Comparison of ENCODE assay signal across 22 cellular contexts in the genomic region with DNA sequence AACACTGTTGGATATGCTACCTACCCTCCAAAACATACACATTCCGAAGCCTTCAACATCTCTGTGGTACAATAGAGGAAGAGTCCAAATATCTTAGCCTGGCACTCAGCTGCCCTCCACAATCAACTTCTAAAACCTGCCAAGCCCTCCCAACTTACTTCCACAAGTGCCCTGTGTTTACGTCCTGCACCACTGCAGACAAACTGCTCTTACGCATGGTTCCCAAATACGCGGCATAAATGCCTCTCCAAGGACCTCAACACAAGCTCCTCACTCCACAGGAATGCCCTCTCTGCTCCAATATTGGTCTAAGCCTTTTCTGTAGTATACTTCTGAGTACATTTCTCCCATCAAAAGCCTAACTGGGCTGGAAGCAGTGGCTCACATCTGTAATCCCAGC.
"Had no signal": no experiment of that assay in that cellular context is flagged by ENCODE, and none has a peak within 500 bp of the region (broad histone marks: within the 10 kb centered on the region; RNA-seq: fewer than 3 reads in every experiment).

No MANE protein-coding gene starts in this region.

- H3K36me3 ChIP-seq: breast epithelium, colonic mucosa had no signal

- H3K4me3 Mint-ChIP-seq: activated CD4-positive, alpha-beta T cell treated with anti-CD3 and anti-CD28 coated beads for 36 hours; activated T-helper 1 cell treated with anti-CD3 and anti-CD28 coated beads, Interleukin-12 subunit alpha, Interleukin-12 subunit beta, Interleukin-2, Interleukin-4 antibody, amounts not matched to agents 30 ng/mL and 10 ng/mL and 1 ng/mL, durations not matched to agents 14 hours and 24 hours and 36 hours; effector memory CD8-positive, alpha-beta T cell; nephron; stimulated activated naive B cell treated with anti-CD40 and anti-IgM and Interleukin-4, amounts not matched to agents 10 μg/mL and 1 μg/mL and 100 μg/mL, for 72 hours; WTC11 had no signal

- H3K4me3 ChIP-seq: breast epithelium, colonic mucosa, dorsolateral prefrontal cortex, smooth muscle cell had no signal

- H3K27ac ChIP-seq: breast epithelium, colonic mucosa, dorsolateral prefrontal cortex, parathyroid adenoma had no signal

- H3K9me3 Mint-ChIP-seq: activated naive CD4-positive, alpha-beta T cell treated with anti-CD3 and anti-CD28 coated beads, Interleukin-2, amount 50 U/mL, for 72 hours; activated T-helper 1 cell treated with anti-CD3 and anti-CD28 coated beads, Interleukin-12 subunit alpha, Interleukin-12 subunit beta, Interleukin-2, Interleukin-4 antibody, amounts not matched to agents 30 ng/mL and 10 ng/mL and 1 ng/mL, durations not matched to agents 14 hours and 24 hours and 36 hours; effector memory CD8-positive, alpha-beta T cell; nephron; stimulated activated naive B cell treated with anti-CD40 and anti-IgM and Interleukin-4, amounts not matched to agents 10 μg/mL and 1 μg/mL and 100 μg/mL, for 72 hours; WTC11 had no signal

- H3K9me3 ChIP-seq: breast epithelium, colonic mucosa had no signal

- ATAC-seq: activated CD4-positive, alpha-beta T cell treated with anti-CD3 and anti-CD28 coated beads for 36 hours; activated naive CD4-positive, alpha-beta T cell treated with anti-CD3 and anti-CD28 coated beads, Interleukin-2, amount 50 U/mL, for 72 hours; effector memory CD8-positive, alpha-beta T cell; esophagus mucosa; sciatic nerve; stimulated activated naive B cell treated with anti-CD40 and anti-IgM and Interleukin-4, amounts not matched to agents 10 μg/mL and 1 μg/mL and 100 μg/mL, for 72 hours; WTC11 had no signal

- H3K27ac Mint-ChIP-seq: activated CD4-positive, alpha-beta T cell treated with anti-CD3 and anti-CD28 coated beads for 36 hours; nephron; stimulated activated naive B cell treated with anti-CD40 and anti-IgM and Interleukin-4, amounts not matched to agents 10 μg/mL and 1 μg/mL and 100 μg/mL, for 72 hours; WTC11 had no signal

- DNase-seq: activated CD4-positive, alpha-beta T cell treated with anti-CD3 and anti-CD28 coated beads for 36 hours; activated CD4-positive, alpha-beta T cell treated with anti-CD3 and anti-CD28 coated beads, Interleukin-2, amount 50 U/mL, for 48 hours; activated gamma-delta T cell treated with Interleukin-2 at 50 U/mL for 16 hours; colonic mucosa; dorsolateral prefrontal cortex; effector memory CD8-positive, alpha-beta T cell; foreskin melanocyte; glutamatergic neuron; hypothalamus; midbrain; stimulated activated CD4-positive, alpha-beta T cell treated with anti-CD3 and anti-CD28 coated beads, Interleukin-15, amount 100 ng/mL, for 24 hours; stimulated activated naive B cell treated with anti-CD40 and anti-IgM and Interleukin-4, amounts not matched to agents 10 μg/mL and 1 μg/mL and 100 μg/mL, for 72 hours; T-helper 9 cell had no signal

- H3K27me3 ChIP-seq: breast epithelium, colonic mucosa, dorsolateral prefrontal cortex had no signal

- H3K4me1 ChIP-seq: colonic mucosa had no signal
